26 cellular contexts compared by ENCODE assay signal in genomic region chr10:123346581-123346980, GRCh38.
DNase-seq lines count a peak whose midpoint lies in the region; ATAC-seq, FAIRE-seq and TF ChIP-seq lines count a peak whose summit lies in the region.
"Had no signal": no experiment of that assay in that cellular context is flagged by ENCODE, and none has a peak within 500 bp of the region (broad histone marks: within the 10 kb centered on the region; RNA-seq: fewer than 3 reads in every experiment).

No MANE protein-coding gene starts in this region.

- TF ChIP-seq RAD21 in K562 (CRISPR knock-in tag; conservative IDR thresholded peaks at IDR 0.05 in 1 of 2, IDR thresholded peaks at IDR 0.05 in 1 of 2) = no peak

- intact Hi-C loops in K562 (cut with micrococcal nuclease) = no loop called here
- intact Hi-C loops in Caco-2 (cut with micrococcal nuclease; ENCODE audit: unreplicated experiment) = no loop called here

- DNase-seq in SK-N-DZ (ENCODE audit: low spot score) (peak; percentile 13), K562 (ENCODE audit: extremely low read depth in 1 of 4, low spot score in 3 of 4) (no peak), neural progenitor cell (ENCODE audit: low spot score) (peak; percentile 32), activated gamma-delta T cell treated with Interleukin-2 at 50 U/mL for 16 hours (no peak), Caco-2 (no peak), H4 (ENCODE audit: low spot score) (no peak)
- no peak for DNase-seq in effector CD8-positive, alpha-beta T cell (lab: John Stamatoyannopoulos, UW)
- DNase-seq: CD4-positive, CD25-positive, alpha-beta regulatory T cell; CD8-positive, alpha-beta T cell; DMS 273 treated with DMSO at 0.1 percent for 48 hours; DMS79; EL; GDM1; HFFc6 had no signal

- H3F3A ChIP-seq in neural progenitor cell (ENCODE audit: low read depth) = peaks cover 12% of the 10 kb centered on the region

- H3K9me3 ChIP-seq in K562 (replicated peaks; ENCODE audit: control insufficient read depth, insufficient read depth, low read depth, low read length) = no peaks in the 10 kb centered on the region
- no peaks in the 10 kb centered on the region for H3K9me3 ChIP-seq in mesodermal cell (ENCODE audit: control insufficient read depth, low read length)
- H3K9me3 ChIP-seq in neural progenitor cell (ENCODE audit: low read depth) = no peaks in the 10 kb centered on the region
- no peaks in the 10 kb centered on the region for H3K9me3 ChIP-seq in Caco-2
- H3K9me3 ChIP-seq: HAP-1 had no signal

- WGBS in K562 (ENCODE audit: insufficient coverage, low coverage, missing lambda C conversion rate) = 0% methylated on average over 1 of the region's 1 CpG
- WGBS in mesodermal cell (ENCODE audit: insufficient coverage in 2 of 2), 2 experiments = 80 to 100% methylated on average over 1 of the region's 1 CpG

- TF ChIP-seq CTCF in K562 (IDR thresholded peaks at IDR 0.05 in 2 of 3, conservative IDR thresholded peaks at IDR 0.05 in 1 of 3; ENCODE audit: insufficient read depth in 2 of 3, low read depth in 1 of 3, low read length in 3 of 3) (no peak), neural progenitor cell (IDR thresholded peaks at IDR 0.05) (no peak), Caco-2 (IDR thresholded peaks at IDR 0.05; ENCODE audit: insufficient read depth in 1 of 2, low read depth in 1 of 2, low read length in 1 of 2, severe bottlenecking in 1 of 2, unreplicated experiment in 1 of 2) (no peak)

- H3K36me3 Mint-ChIP-seq in neural progenitor cell = no peaks in the 10 kb centered on the region
- no peaks in the 10 kb centered on the region for H3K36me3 Mint-ChIP-seq in Caco-2 (ENCODE audit: insufficient read depth, unreplicated experiment)
- H3K36me3 Mint-ChIP-seq: CD4-positive, CD25-positive, alpha-beta regulatory T cell; CD8-positive, alpha-beta T cell had no signal

- H3K27me3 ChIP-seq in K562 (ENCODE audit: control insufficient read depth in 2 of 2, insufficient read depth in 2 of 2, low read length in 2 of 2) (peaks cover 7 to 45% of the 10 kb centered on the region in 2 experiments; a peak in 3 of 5 replicates), neural progenitor cell (no peaks in the 10 kb centered on the region), Caco-2 (replicated peaks; ENCODE audit: control insufficient read depth, insufficient read depth, low read length) (no peaks in the 10 kb centered on the region; the same call in 1 of the 2 replicates)
- H3K27me3 ChIP-seq: BLaER1 had no signal

- H3K4me2 ChIP-seq in K562 (ENCODE audit: insufficient read depth, low read length) (no peak overlapping the region), neural progenitor cell (peak overlapping the region; percentile 8)
- H3K4me2 ChIP-seq: BLaER1, GM23338 had no signal

- BruUV-seq in K562 (replicated peaks; lab: Mats Ljungman, UMichigan) = no TSS peak
- no TSS peak for BruUV-seq in Caco-2 (replicated peaks; lab: Mats Ljungman, UMichigan)

- no peak overlapping the region for H2AFZ ChIP-seq in K562 (ENCODE audit: low read depth, low read length)
- H2AFZ ChIP-seq in neural progenitor cell (replicated peaks) = no peak overlapping the region
- H2AFZ ChIP-seq: GM23338 had no signal

- H3K4me1 ChIP-seq in K562 (replicated peaks in 1 of 2; ENCODE audit: control insufficient read depth in 2 of 2, insufficient read depth in 2 of 2, low read length in 2 of 2) = no peaks in the 10 kb centered on the region
- no peaks in the 10 kb centered on the region for H3K4me1 ChIP-seq in mesodermal cell (ENCODE audit: control insufficient read depth, insufficient read depth, low read length, poor library complexity, severe bottlenecking)
- peaks cover 27% of the 10 kb centered on the region for H3K4me1 ChIP-seq in neural progenitor cell
- H3K4me1 ChIP-seq in Caco-2 = no peaks in the 10 kb centered on the region
- H3K4me1 ChIP-seq: BLaER1, HAP-1 had no signal

- peaks cover 3% of the 10 kb centered on the region for H3K27me3 Mint-ChIP-seq in neural progenitor cell (ENCODE audit: insufficient read depth, low read depth)
- peaks cover 8% of the 10 kb centered on the region for H3K27me3 Mint-ChIP-seq in Caco-2 (ENCODE audit: insufficient read depth, unreplicated experiment)

- ATAC-seq in K562 = no peak
- ATAC-seq: CD8-positive, alpha-beta T cell; GM23338 had no signal

- H3K36me3 ChIP-seq in K562 (ENCODE audit: control insufficient read depth, insufficient read depth, low read length) (no peaks in the 10 kb centered on the region), mesodermal cell (ENCODE audit: control insufficient read depth, insufficient read depth, low read length) (no peaks in the 10 kb centered on the region), neural progenitor cell (no peaks in the 10 kb centered on the region), Caco-2 (ENCODE audit: control insufficient read depth, insufficient read depth, low read length) (no peaks in the 10 kb centered on the region)
- H3K36me3 ChIP-seq: HAP-1 had no signal

- no peak for FAIRE-seq in K562 (lab: Jason Lieb, UNC)
- FAIRE-seq: A204.1, D721Med, GM12891, GM18507, H54 had no signal

- H3K4me1 Mint-ChIP-seq in neural progenitor cell (peaks cover 2% of the 10 kb centered on the region), Caco-2 (ENCODE audit: low read depth, unreplicated experiment) (no peaks in the 10 kb centered on the region)
- H3K4me1 Mint-ChIP-seq: B cell; CD4-positive, CD25-positive, alpha-beta regulatory T cell; GM23338 had no signal

- H3K9ac ChIP-seq in K562 (ENCODE audit: insufficient read depth in 1 of 2, low read depth in 2 of 2, low read length in 2 of 2) (no peak overlapping the region), neural progenitor cell (no peak overlapping the region)
- H3K9ac ChIP-seq: BLaER1 had no signal

- CTCF ChIA-PET in K562 (lab: Yijun Ruan, JAX; ENCODE audit: low intra/inter-chr PET ratio) = no interaction called here
- CTCF ChIA-PET in Caco-2 (lab: Charles Lee) = no interaction called here

- no peaks in the 10 kb centered on the region for H3K79me2 ChIP-seq in K562 (ENCODE audit: control insufficient read depth, insufficient read depth, low read length)
- no peaks in the 10 kb centered on the region for H3K79me2 ChIP-seq in neural progenitor cell (ENCODE audit: low read depth)

- H3K9me1 ChIP-seq in K562 (ENCODE audit: control insufficient read depth, insufficient read depth, low read length) = no peaks in the 10 kb centered on the region

- no peak overlapping the region for H3K4me3 ChIP-seq in K562
- H3K4me3 ChIP-seq in mesodermal cell (ENCODE audit: extremely low read depth, insufficient read depth, low read length, poor library complexity, severe bottlenecking) = no peak overlapping the region
- no peak overlapping the region for H3K4me3 ChIP-seq in neural progenitor cell
- no peak overlapping the region for H3K4me3 ChIP-seq in Caco-2 (ENCODE audit: low read depth, low read length)
- H3K4me3 ChIP-seq: BLaER1, GM23338, HAP-1 had no signal

- in situ Hi-C loops in K562 (cut with MboI) = no loop called here

- TF ChIP-seq EP300 in K562 (IDR thresholded peaks at IDR 0.05; ENCODE audit: low read length) = no peak

- H3K4me3 Mint-ChIP-seq in neural progenitor cell (no peak overlapping the region), Caco-2 (ENCODE audit: unreplicated experiment) (no peak overlapping the region)
- H3K4me3 Mint-ChIP-seq: B cell; CD4-positive, CD25-positive, alpha-beta regulatory T cell; CD8-positive, alpha-beta T cell; GM23338; HFFc6 had no signal

- H3K9me3 Mint-ChIP-seq in neural progenitor cell (no peaks in the 10 kb centered on the region), Caco-2 (ENCODE audit: unreplicated experiment) (no peaks in the 10 kb centered on the region)
- H3K9me3 Mint-ChIP-seq: CD8-positive, alpha-beta T cell; GM23338 had no signal

- H4K20me1 ChIP-seq in K562 (replicated peaks; ENCODE audit: control insufficient read depth, insufficient read depth, low read length) (no peaks in the 10 kb centered on the region), neural progenitor cell (ENCODE audit: low read depth) (peaks cover 7% of the 10 kb centered on the region)
- H4K20me1 ChIP-seq: BLaER1 had no signal

- TF ChIP-seq POLR2A in K562 (conservative IDR thresholded peaks at IDR 0.05) = no peak

- no peak overlapping the region for H3K27ac ChIP-seq in K562 (ENCODE audit: extremely low read depth, low read depth, low read length)
- peak overlapping the region; percentile 50 for H3K27ac ChIP-seq in mesodermal cell (ENCODE audit: low read depth, low read length, severe bottlenecking)
- H3K27ac ChIP-seq in neural progenitor cell = no peak overlapping the region
- H3K27ac ChIP-seq: 22Rv1, BLaER1, C4-2B had no signal

- no peak overlapping the region for H3K27ac Mint-ChIP-seq in neural progenitor cell
- no peak overlapping the region for H3K27ac Mint-ChIP-seq in Caco-2 (ENCODE audit: unreplicated experiment)
- H3K27ac Mint-ChIP-seq: B cell; CD4-positive, CD25-positive, alpha-beta regulatory T cell; CD8-positive, alpha-beta T cell; GM23338; HFFc6 had no signal

- POLR2A ChIA-PET in K562 (lab: Yijun Ruan, JAX) = no interaction called here
- POLR2A ChIA-PET in Caco-2 (lab: Charles Lee) = no interaction called here

TF ChIP-seq in K562, 482 proteins besides CTCF, POLR2A, EP300 and RAD21 (continues in another document):
- TF ChIP-seq TSC22D4 (tag; IDR thresholded peaks at IDR 0.05) = no peak

Comparison
In these comparisons a context has a peak if more than half of its experiments do, and no peak if none do; other contexts are left out.
1. DNase-seq: peak in SK-N-DZ (single experiment) and neural progenitor cell (single experiment); none in K562 (0 of 4), effector CD8-positive, alpha-beta T cell (single experiment), activated gamma-delta T cell treated with Interleukin-2 at 50 U/mL for 16 hours (single experiment), Caco-2 (0 of 2) and H4 (single experiment).